1 cellular context compared by ENCODE assay signal in genomic region chr6:15997751-15998388, GRCh38.
TF ChIP-seq lines count a peak whose summit lies in the region.

No MANE protein-coding gene starts in this region.

TF ChIP-seq in K562, 482 proteins besides CTCF, POLR2A, EP300 and RAD21 (continued from another document):
- no peak for TF ChIP-seq ZBTB40 (IDR thresholded peaks at IDR 0.05)
- TF ChIP-seq ZBTB40 (CRISPR knock-in tag; IDR thresholded peaks at IDR 0.05): no peak
- TF ChIP-seq TRIM24 (IDR thresholded peaks at IDR 0.05): peak; percentile 8 to 34; a peak in 1 of 4 replicates
- TF ChIP-seq BRD9 (IDR thresholded peaks at IDR 0.05; ENCODE audit: low read depth, partially characterized antibody): no peak
- TF ChIP-seq MLLT1 (IDR thresholded peaks at IDR 0.05): 0 out of 4 replicates have a peak, but pooled peaks of 1 of the 2 experiments have one; percentile 10
